ENCODE assay signal across 16 cellular contexts in genomic region chr19:34319230-34319585, GRCh38. TPM values are rescaled to one million over a fixed set of nuclear protein-coding genes. Genes with fewer than 3 reads are reported as not detected.
DNase-seq lines count a peak whose midpoint lies in the region; ATAC-seq and TF ChIP-seq lines count a peak whose summit lies in the region.
"Had no signal": no experiment of that assay in that cellular context is flagged by ENCODE, and none has a peak within 500 bp of the region (broad histone marks: within the 10 kb centered on the region; RNA-seq: fewer than 3 reads in every experiment).

No MANE protein-coding gene starts in this region.

- no peak for TF ChIP-seq CTCF in CD8-positive, alpha-beta T cell (IDR thresholded peaks at IDR 0.05)
- TF ChIP-seq CTCF in RWPE1 (conservative IDR thresholded peaks at IDR 0.05; ENCODE audit: low read depth) (no peak), psoas muscle (IDR thresholded peaks at IDR 0.05) (no peak), foreskin keratinocyte (conservative IDR thresholded peaks at IDR 0.05) (no peak)

- H3K36me3 Mint-ChIP-seq in CD8-positive, alpha-beta T cell: peaks cover 33% of the 10 kb centered on the region
- H3K36me3 Mint-ChIP-seq: activated CD8-positive, alpha-beta memory T cell treated with anti-CD3 and anti-CD28 coated beads, Interleukin-2, amount 10 ng/mL, durations not matched to agents 7 days and 5 days had no signal

- H3K27me3 ChIP-seq in CD8-positive, alpha-beta T cell (ENCODE audit: insufficient read depth, low read length): no peaks in the 10 kb centered on the region
- H3K27me3 ChIP-seq in psoas muscle (ENCODE audit: insufficient read depth in 3 of 3, low read length in 2 of 3) (no peaks in the 10 kb centered on the region), foreskin keratinocyte (no peaks in the 10 kb centered on the region)

- peaks cover 30% of the 10 kb centered on the region for H3K4me1 ChIP-seq in CD8-positive, alpha-beta T cell (ENCODE audit: insufficient read depth, low read length)
- peaks cover 51% of the 10 kb centered on the region for H3K4me1 ChIP-seq in psoas muscle
- H3K4me1 ChIP-seq in foreskin keratinocyte: no peaks in the 10 kb centered on the region

- no peaks in the 10 kb centered on the region for H3K9me3 ChIP-seq in CD8-positive, alpha-beta T cell (ENCODE audit: low read length)
- no peaks in the 10 kb centered on the region for H3K9me3 ChIP-seq in psoas muscle
- H3K9me3 ChIP-seq: SK-N-SH had no signal

- DNase-seq in CD8-positive, alpha-beta T cell: no peak
- peak; percentile 34 for DNase-seq in RWPE1 (ENCODE audit: low spot score)
- peak; percentile 27 for DNase-seq in epithelial cell of prostate (ENCODE audit: low read depth, low spot score)
- no peak for DNase-seq in psoas muscle
- no peak for DNase-seq in ureter (ENCODE audit: low spot score)
- DNase-seq in NCI-H526 (lab: John Stamatoyannopoulos, UW): no peak
- no peak for DNase-seq in foreskin keratinocyte
- DNase-seq: activated CD8-positive, alpha-beta memory T cell treated with anti-CD3 and anti-CD28 coated beads, Interleukin-2, amount 10 ng/mL, durations not matched to agents 7 days and 5 days; DND-41; KG1; NCI-H187 treated with DMSO at 0.1 percent for 48 hours; NCI-H2227 treated with DMSO at 0.1 percent for 48 hours; SK-N-SH had no signal

- POLR2A ChIA-PET in CD8-positive, alpha-beta T cell (lab: Charles Lee): interaction anchor here (1.1 kb wide), 1 partner anchor 10 kb away, joined by 3 read pairs; no protein-coding TSS in a partner anchor
- POLR2A ChIA-PET in RWPE1 (lab: Yijun Ruan, JAX; ENCODE audit: low non-redundant PET): no interaction called here

- no peak for ATAC-seq in CD8-positive, alpha-beta T cell
- ATAC-seq in psoas muscle (no peak), HG02840 (IDR thresholded peaks at IDR 0.05; ENCODE audit: low FRiP score, unreplicated experiment) (no peak), foreskin keratinocyte (no peak)
- ATAC-seq: activated CD8-positive, alpha-beta memory T cell treated with anti-CD3 and anti-CD28 coated beads, Interleukin-2, amount 10 ng/mL, durations not matched to agents 7 days and 5 days; Panc1 had no signal

- no peak overlapping the region for H3K4me3 Mint-ChIP-seq in CD8-positive, alpha-beta T cell
- H3K4me3 Mint-ChIP-seq: activated CD8-positive, alpha-beta memory T cell treated with anti-CD3 and anti-CD28 coated beads, Interleukin-2, amount 10 ng/mL, durations not matched to agents 7 days and 5 days had no signal

- intact Hi-C loops in CD8-positive, alpha-beta T cell (cut with DNase I, micrococcal nuclease): no loop called here
- intact Hi-C loops in psoas muscle (cut with DNase I): loop anchor here in 1 of 2 donors (5.0 kb wide), 1 partner anchor 42 kb away; no protein-coding TSS in a partner anchor

- H3K27me3 Mint-ChIP-seq in CD8-positive, alpha-beta T cell (ENCODE audit: low read depth): no peaks in the 10 kb centered on the region
- H3K27me3 Mint-ChIP-seq: activated CD8-positive, alpha-beta memory T cell treated with anti-CD3 and anti-CD28 coated beads, Interleukin-2, amount 10 ng/mL, durations not matched to agents 7 days and 5 days had no signal

- no peaks in the 10 kb centered on the region for H3K9me3 Mint-ChIP-seq in CD8-positive, alpha-beta T cell
- H3K9me3 Mint-ChIP-seq: activated T-helper 2 cell treated with anti-CD3 and anti-CD28 coated beads, Interferon-gamma antibody, Interleukin-2, Interleukin-4, amounts not matched to agents 10 μg/mL and 5 μg/mL and 100 μg/mL, durations not matched to agents 14 hours and 24 hours and 36 hours had no signal

- peaks cover 47% of the 10 kb centered on the region for H3K4me1 Mint-ChIP-seq in CD8-positive, alpha-beta T cell (ENCODE audit: low read depth)

- CTCF ChIA-PET in CD8-positive, alpha-beta T cell (lab: Charles Lee): interaction anchor here (2.0 kb wide), 1 partner anchor 11 kb away, joined by 4 read pairs; no protein-coding TSS in a partner anchor
- CTCF ChIA-PET in RWPE1 (lab: Yijun Ruan, JAX): no interaction called here

- WGBS in psoas muscle, 3 donors: 61 to 77% (median 64%) methylated on average over 3 of the region's 3 CpGs

- H3K36me3 ChIP-seq in CD8-positive, alpha-beta T cell (ENCODE audit: insufficient read depth, low read length): peaks cover 8% of the 10 kb centered on the region
- peaks cover 0 to 42% of the 10 kb centered on the region in 2 donors for H3K36me3 ChIP-seq in psoas muscle (ENCODE audit: insufficient read depth in 1 of 2, low read depth in 1 of 2)

- no peak overlapping the region for H3K27ac ChIP-seq in CD8-positive, alpha-beta T cell (ENCODE audit: low read depth, low read length)
- no peak overlapping the region for H3K27ac ChIP-seq in RWPE1
- peak overlapping the region; percentile 51 for H3K27ac ChIP-seq in epithelial cell of prostate
- peak overlapping the region; percentile 72 for H3K27ac ChIP-seq in psoas muscle
- H3K27ac ChIP-seq in foreskin keratinocyte: no peak overlapping the region

- H3K4me3 ChIP-seq in CD8-positive, alpha-beta T cell (ENCODE audit: low read depth, low read length): no peak overlapping the region
- no peak overlapping the region for H3K4me3 ChIP-seq in psoas muscle

- H3K27ac Mint-ChIP-seq in CD8-positive, alpha-beta T cell: peak overlapping the region; percentile 39
- H3K27ac Mint-ChIP-seq: activated CD8-positive, alpha-beta memory T cell treated with anti-CD3 and anti-CD28 coated beads, Interleukin-2, amount 10 ng/mL, durations not matched to agents 7 days and 5 days; activated T-helper 2 cell treated with anti-CD3 and anti-CD28 coated beads, Interferon-gamma antibody, Interleukin-2, Interleukin-4, amounts not matched to agents 10 μg/mL and 5 μg/mL and 100 μg/mL, durations not matched to agents 14 hours and 24 hours and 36 hours had no signal

RNA-seq across cellular contexts. Expression of gene GPI, which starts 45.8 kb away (rescaled TPM):
- total RNA-seq in CD8-positive, alpha-beta T cell: 10 to 100 TPM; 84.8 to 87.0 TPM
- total RNA-seq in psoas muscle (100 to 1,000 TPM; 170 to 259 (median 255) TPM), ureter (229 TPM), foreskin keratinocyte (192 and 196 TPM in 2 replicates)
- polyA plus RNA-seq in psoas muscle (100 to 1,000 TPM; 111 to 166 (median 125) TPM), foreskin keratinocyte (156 and 169 TPM in 2 replicates)

Comparison
In these comparisons a context has a peak if more than half of its experiments do, and no peak if none do; other contexts are left out.
1. DNase-seq: peak in RWPE1 (single experiment) and epithelial cell of prostate (single experiment); none in CD8-positive, alpha-beta T cell (0 of 7), psoas muscle (0 of 2), ureter (single experiment), NCI-H526 (0 of 2) and foreskin keratinocyte (0 of 2).
2. H3K27ac ChIP-seq: peak in epithelial cell of prostate (single experiment) and psoas muscle (single experiment); none in CD8-positive, alpha-beta T cell (single experiment), RWPE1 (single experiment) and foreskin keratinocyte (single experiment).